ENCODE assay signal across 1 cellular context in genomic region chr9:94922098-94922607, GRCh38.
TF ChIP-seq lines count a peak whose summit lies in the region.

No MANE protein-coding gene starts in this region.

TF ChIP-seq in A549, 52 proteins besides CTCF, POLR2A, EP300 and RAD21 (continued from another document):
- TF ChIP-seq, protein P1, sequence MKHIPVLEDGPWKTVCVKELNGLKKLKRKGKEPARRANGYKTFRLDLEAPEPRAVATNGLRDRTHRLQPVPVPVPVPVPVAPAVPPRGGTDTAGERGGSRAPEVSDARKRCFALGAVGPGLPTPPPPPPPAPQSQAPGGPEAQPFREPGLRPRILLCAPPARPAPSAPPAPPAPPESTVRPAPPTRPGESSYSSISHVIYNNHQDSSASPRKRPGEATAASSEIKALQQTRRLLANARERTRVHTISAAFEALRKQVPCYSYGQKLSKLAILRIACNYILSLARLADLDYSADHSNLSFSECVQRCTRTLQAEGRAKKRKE (CRISPR knock-in tag; IDR thresholded peaks at IDR 0.05; ENCODE audit: low read depth), result 0 out of 2 replicates have a peak, but pooled peaks have one; percentile 0
- TF ChIP-seq, protein P2, sequence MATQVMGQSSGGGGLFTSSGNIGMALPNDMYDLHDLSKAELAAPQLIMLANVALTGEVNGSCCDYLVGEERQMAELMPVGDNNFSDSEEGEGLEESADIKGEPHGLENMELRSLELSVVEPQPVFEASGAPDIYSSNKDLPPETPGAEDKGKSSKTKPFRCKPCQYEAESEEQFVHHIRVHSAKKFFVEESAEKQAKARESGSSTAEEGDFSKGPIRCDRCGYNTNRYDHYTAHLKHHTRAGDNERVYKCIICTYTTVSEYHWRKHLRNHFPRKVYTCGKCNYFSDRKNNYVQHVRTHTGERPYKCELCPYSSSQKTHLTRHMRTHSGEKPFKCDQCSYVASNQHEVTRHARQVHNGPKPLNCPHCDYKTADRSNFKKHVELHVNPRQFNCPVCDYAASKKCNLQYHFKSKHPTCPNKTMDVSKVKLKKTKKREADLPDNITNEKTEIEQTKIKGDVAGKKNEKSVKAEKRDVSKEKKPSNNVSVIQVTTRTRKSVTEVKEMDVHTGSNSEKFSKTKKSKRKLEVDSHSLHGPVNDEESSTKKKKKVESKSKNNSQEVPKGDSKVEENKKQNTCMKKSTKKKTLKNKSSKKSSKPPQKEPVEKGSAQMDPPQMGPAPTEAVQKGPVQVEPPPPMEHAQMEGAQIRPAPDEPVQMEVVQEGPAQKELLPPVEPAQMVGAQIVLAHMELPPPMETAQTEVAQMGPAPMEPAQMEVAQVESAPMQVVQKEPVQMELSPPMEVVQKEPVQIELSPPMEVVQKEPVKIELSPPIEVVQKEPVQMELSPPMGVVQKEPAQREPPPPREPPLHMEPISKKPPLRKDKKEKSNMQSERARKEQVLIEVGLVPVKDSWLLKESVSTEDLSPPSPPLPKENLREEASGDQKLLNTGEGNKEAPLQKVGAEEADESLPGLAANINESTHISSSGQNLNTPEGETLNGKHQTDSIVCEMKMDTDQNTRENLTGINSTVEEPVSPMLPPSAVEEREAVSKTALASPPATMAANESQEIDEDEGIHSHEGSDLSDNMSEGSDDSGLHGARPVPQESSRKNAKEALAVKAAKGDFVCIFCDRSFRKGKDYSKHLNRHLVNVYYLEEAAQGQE (IDR thresholded peaks at IDR 0.05), result no peak
- TF ChIP-seq MAFK (IDR thresholded peaks at IDR 0.05; ENCODE audit: partially characterized antibody) (peak; percentile 88), ZFP36 (IDR thresholded peaks at IDR 0.05; ENCODE audit: borderline replicate concordance, partially characterized antibody) (no peak), MAZ (IDR thresholded peaks at IDR 0.05; ENCODE audit: borderline replicate concordance, low read depth, low read length) (no peak), POLR2AphosphoS2 (conservative IDR thresholded peaks at IDR 0.05; ENCODE audit: low read length) (no peak), MYC (IDR thresholded peaks at IDR 0.05; ENCODE audit: borderline replicate concordance, low read length) (no peak), HOXB13 (CRISPR knock-in tag; IDR thresholded peaks at IDR 0.05; ENCODE audit: low read depth) (no peak; the same call in 1 of the 2 replicates), EHF (CRISPR knock-in tag; IDR thresholded peaks at IDR 0.05) (peak; percentile 88; the same call in 1 of the 2 replicates), FOSL2 (IDR thresholded peaks at IDR 0.05) (0 out of 2 replicates have a peak, but pooled peaks have one; percentile 30), FOSL2 (CRISPR knock-in tag; IDR thresholded peaks at IDR 0.05) (peak; percentile 82), PHF8 (IDR thresholded peaks at IDR 0.05; ENCODE audit: borderline replicate concordance, low read depth) (no peak), ZSCAN20 (CRISPR knock-in tag; IDR thresholded peaks at IDR 0.05) (0 out of 2 replicates have a peak, but pooled peaks have one; percentile 49), FOSB (CRISPR knock-in tag; IDR thresholded peaks at IDR 0.05) (no peak), NR3C1 (IDR thresholded peaks at IDR 0.05) (no peak), RARB (CRISPR knock-in tag; IDR thresholded peaks at IDR 0.05) (peak; percentile 44; the same call in 1 of the 2 replicates), CBX2 (IDR thresholded peaks at IDR 0.05; ENCODE audit: borderline replicate concordance, low read depth) (no peak), CEBPB (IDR thresholded peaks at IDR 0.05) (peak in 1 of 2 experiments; percentile 89; a peak in 2 of 4 replicates), EHMT2 (IDR thresholded peaks at IDR 0.05; ENCODE audit: low read depth) (no peak)
- TF ChIP-seq, protein P3, sequence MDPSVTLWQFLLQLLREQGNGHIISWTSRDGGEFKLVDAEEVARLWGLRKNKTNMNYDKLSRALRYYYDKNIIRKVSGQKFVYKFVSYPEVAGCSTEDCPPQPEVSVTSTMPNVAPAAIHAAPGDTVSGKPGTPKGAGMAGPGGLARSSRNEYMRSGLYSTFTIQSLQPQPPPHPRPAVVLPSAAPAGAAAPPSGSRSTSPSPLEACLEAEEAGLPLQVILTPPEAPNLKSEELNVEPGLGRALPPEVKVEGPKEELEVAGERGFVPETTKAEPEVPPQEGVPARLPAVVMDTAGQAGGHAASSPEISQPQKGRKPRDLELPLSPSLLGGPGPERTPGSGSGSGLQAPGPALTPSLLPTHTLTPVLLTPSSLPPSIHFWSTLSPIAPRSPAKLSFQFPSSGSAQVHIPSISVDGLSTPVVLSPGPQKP (IDR thresholded peaks at IDR 0.05; ENCODE audit: low read depth, low read length), result no peak
